24 cellular contexts compared by ENCODE assay signal in the genomic region with DNA sequence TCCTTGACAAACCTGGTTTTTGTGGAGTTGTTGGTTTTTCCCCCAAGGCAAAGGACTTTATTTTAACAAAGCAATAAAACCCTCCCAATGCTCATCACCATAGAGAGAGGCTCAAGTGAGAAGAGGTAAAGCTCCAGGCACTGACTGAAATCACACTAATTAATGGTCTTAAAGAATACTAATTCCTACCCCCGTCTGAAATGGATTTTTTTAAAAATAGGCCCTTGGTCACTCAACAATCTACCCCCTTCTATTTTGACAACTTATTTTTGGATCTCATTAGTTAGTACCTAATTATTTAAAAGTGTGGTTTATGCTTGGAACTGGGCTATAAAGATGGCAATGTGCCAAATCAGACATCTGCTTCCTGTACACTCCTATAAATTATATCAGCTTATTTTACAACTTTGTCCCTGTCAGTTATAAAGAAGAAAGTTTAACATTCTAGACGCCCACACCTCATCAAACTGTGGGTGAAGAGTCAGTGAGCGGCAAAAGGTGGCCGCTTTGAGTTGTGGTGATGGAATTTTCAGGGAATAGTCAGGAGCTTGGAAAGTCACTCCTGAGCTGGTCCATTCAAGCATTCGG. TPM values are rescaled to one million over a fixed set of nuclear protein-coding genes. Genes with fewer than 3 reads are reported as not detected.
A peak's percentile ranks its signal among the peaks of the same experiment; 100 is the strongest.
DNase-seq lines count a peak whose midpoint lies in the region; ATAC-seq, FAIRE-seq and TF ChIP-seq lines count a peak whose summit lies in the region.
"Had no signal": no experiment of that assay in that cellular context is flagged by ENCODE, and none has a peak within 500 bp of the region (broad histone marks: within the 10 kb centered on the region; RNA-seq: fewer than 3 reads in every experiment).

No MANE protein-coding gene starts in this region.

- POLR2A ChIA-PET in endothelial cell of umbilical vein (lab: Charles Lee): interaction anchor here (0.6 kb wide), 1 partner anchor 283 kb away, joined by 3 read pairs; no protein-coding TSS in a partner anchor

- no peak overlapping the region for H2BK15ac ChIP-seq in neuronal stem cell (ENCODE audit: low read length)

- TF ChIP-seq POLR2A in endothelial cell of umbilical vein (IDR thresholded peaks at IDR 0.05; ENCODE audit: low read depth, low read length): no peak

- H3K27ac ChIP-seq in endothelial cell of umbilical vein (ENCODE audit: insufficient read depth, low read depth, low read length) (no peak overlapping the region), neuronal stem cell (replicated peaks; ENCODE audit: low read length) (peak overlapping the region; percentile 90)
- H3K27ac ChIP-seq: foreskin keratinocyte, pancreas, WERI-Rb-1 had no signal

- BruUV-seq in endothelial cell of umbilical vein (replicated peaks; lab: Mats Ljungman, UMichigan): no TSS peak

- H3K79me2 ChIP-seq in endothelial cell of umbilical vein (ENCODE audit: control insufficient read depth, insufficient read depth, low read length): no peaks in the 10 kb centered on the region

- H2BK12ac ChIP-seq in neuronal stem cell (ENCODE audit: low read length): no peak overlapping the region

- H3K4me2 ChIP-seq in endothelial cell of umbilical vein (ENCODE audit: insufficient read depth, low read length) (no peak overlapping the region), neuronal stem cell (ENCODE audit: insufficient read depth, low read length, poor library complexity, severe bottlenecking) (no peak overlapping the region)

- no peak overlapping the region for H4K8ac ChIP-seq in neuronal stem cell (ENCODE audit: low read depth, low read length)

- CTCF ChIA-PET in endothelial cell of umbilical vein (lab: Charles Lee): interaction anchor here (0.7 kb wide), 1 partner anchor 247 kb away, joined by 3 read pairs; no protein-coding TSS in a partner anchor

- no peaks in the 10 kb centered on the region for H3K9me3 ChIP-seq in endothelial cell of umbilical vein (replicated peaks; ENCODE audit: control insufficient read depth, insufficient read depth, low read length)
- H3K9me3 ChIP-seq in neuronal stem cell (replicated peaks in 1 of 2; ENCODE audit: control insufficient read depth in 2 of 2, insufficient read depth in 1 of 2, low read depth in 1 of 2, low read length in 2 of 2): peaks cover 0 to 11% of the 10 kb centered on the region in 2 donors
- H3K9me3 ChIP-seq: pancreas had no signal

- H3K23ac ChIP-seq in neuronal stem cell (ENCODE audit: low read depth, low read length, poor library complexity): no peak overlapping the region

- no CpG with 5 or more reads among the region's 5 CpGs for WGBS in neuronal stem cell (ENCODE audit: extremely low coverage in 2 of 2, insufficient read length in 2 of 2, insufficient replicate concordance in 1 of 2), 2 donors

- H2BK5ac ChIP-seq in neuronal stem cell (ENCODE audit: low read length): no peak overlapping the region

- H3K4me1 ChIP-seq in endothelial cell of umbilical vein (ENCODE audit: control insufficient read depth, extremely low read depth, insufficient read depth, low read length) (peaks cover 11% of the 10 kb centered on the region), neuronal stem cell (ENCODE audit: control insufficient read depth in 2 of 2, insufficient read depth in 1 of 2, low read depth in 1 of 2, low read length in 2 of 2) (peaks cover 27 to 56% of the 10 kb centered on the region in 2 donors)

- H2AFZ ChIP-seq in endothelial cell of umbilical vein (ENCODE audit: low read depth, low read length) (no peak overlapping the region), neuronal stem cell (ENCODE audit: low read length) (no peak overlapping the region)

- FAIRE-seq in endothelial cell of umbilical vein (lab: Jason Lieb, UNC): no peak
- FAIRE-seq: pancreas had no signal

- H3K79me1 ChIP-seq in neuronal stem cell (ENCODE audit: low read depth, low read length): peaks cover 4% of the 10 kb centered on the region

- dilution Hi-C loops in endothelial cell of umbilical vein (cut with MboI; ENCODE audit: extremely low pct_ligation_motif_present, low sequenced_read_pairs): loop anchor here (25.0 kb wide), 1 partner anchor 239 kb away; no protein-coding TSS in a partner anchor

- H2AK5ac ChIP-seq in neuronal stem cell (ENCODE audit: low read depth, low read length): no peak overlapping the region

- H3K18ac ChIP-seq in neuronal stem cell (ENCODE audit: low read length): no peak overlapping the region

- H3K36me3 ChIP-seq in endothelial cell of umbilical vein (ENCODE audit: control insufficient read depth in 2 of 2, extremely low read depth in 1 of 2, insufficient read depth in 2 of 2, low read length in 2 of 2) (no peaks in the 10 kb centered on the region), neuronal stem cell (replicated peaks in 1 of 2; ENCODE audit: control insufficient read depth in 2 of 2, insufficient read depth in 2 of 2, low read length in 2 of 2) (peaks cover 0 to 70% of the 10 kb centered on the region in 2 donors)
- H3K36me3 ChIP-seq: pancreas, WERI-Rb-1 had no signal

- H3K27me3 ChIP-seq in endothelial cell of umbilical vein (ENCODE audit: control insufficient read depth in 2 of 2, insufficient read depth in 2 of 2, low read length in 2 of 2): no peaks in the 10 kb centered on the region
- H3K27me3 ChIP-seq in neuronal stem cell (ENCODE audit: control insufficient read depth in 3 of 3, insufficient read depth in 3 of 3, low read depth in 1 of 3, low read length in 3 of 3): no peaks in the 10 kb centered on the region
- H3K27me3 ChIP-seq: foreskin keratinocyte had no signal

- H3K9ac ChIP-seq in endothelial cell of umbilical vein (replicated peaks; ENCODE audit: extremely low read depth, insufficient read depth, low read length): no peak overlapping the region
- no peak overlapping the region for H3K9ac ChIP-seq in neuronal stem cell (ENCODE audit: low read depth, low read length, poor library complexity)

- no peak for TF ChIP-seq CTCF in endothelial cell of umbilical vein (IDR thresholded peaks at IDR 0.05; ENCODE audit: extremely low read depth in 1 of 2, insufficient read depth in 1 of 2, low read depth in 1 of 2, low read length in 2 of 2)

- no peak overlapping the region for H2BK120ac ChIP-seq in neuronal stem cell (ENCODE audit: low read depth, low read length)

- intact Hi-C loops in endothelial cell of umbilical vein (cut with micrococcal nuclease): no loop called here

- no peak overlapping the region for H3K4me3 ChIP-seq in endothelial cell of umbilical vein (replicated peaks in 1 of 3; ENCODE audit: insufficient read depth in 1 of 3, low read depth in 1 of 3, low read length in 3 of 3)
- H3K4me3 ChIP-seq in neuronal stem cell (ENCODE audit: low read length in 2 of 2): no peak overlapping the region
- H3K4me3 ChIP-seq: pancreas had no signal

- H3K14ac ChIP-seq in neuronal stem cell (ENCODE audit: low read length): no peak overlapping the region

- peak; percentile 21 for DNase-seq in EH (ENCODE audit: low read depth)
- peak; percentile 65 for DNase-seq in endothelial cell of umbilical vein (ENCODE audit: low read depth, low spot score)
- DNase-seq in neuronal stem cell (ENCODE audit: low spot score): no peak
- no peak for DNase-seq in NCI-H748 (lab: John Stamatoyannopoulos, UW; ENCODE audit: unreplicated experiment)
- DNase-seq in COR-L47 (lab: John Stamatoyannopoulos, UW): no peak
- DNase-seq: activated CD4-positive, alpha-beta T cell treated with anti-CD3 and anti-CD28 coated beads, Interleukin-2, amount 50 U/mL, for 48 hours; activated effector memory CD4-positive, alpha-beta T cell treated with anti-CD3 and anti-CD28 coated beads, Interleukin-2, amount 50 U/mL, for 16 hours; CD8-positive, alpha-beta T cell; DND-41; foreskin keratinocyte; H7; Karpas-422; NCI-H1417 treated with DMSO at 0.1 percent for 48 hours; NCI-H2171; NCI-H526 treated with DMSO at 0.1 percent for 48 hours; pancreas; SIG-M5; WERI-Rb-1 had no signal

- ATAC-seq in HG02870 (IDR thresholded peaks at IDR 0.05; ENCODE audit: unreplicated experiment): no peak
- no peak for ATAC-seq in GM19328 (IDR thresholded peaks at IDR 0.05; ENCODE audit: unreplicated experiment)
- ATAC-seq: CD8-positive, alpha-beta T cell; foreskin keratinocyte; pancreas; sciatic nerve; stimulated activated memory B cell treated with anti-CD40 and anti-IgM and Interleukin-4, amounts not matched to agents 10 μg/mL and 1 μg/mL and 100 μg/mL, for 72 hours had no signal

- no peaks in the 10 kb centered on the region for H4K20me1 ChIP-seq in endothelial cell of umbilical vein (replicated peaks; ENCODE audit: control insufficient read depth, extremely low read depth, insufficient read depth, low read length)

- no peak overlapping the region for H3K4ac ChIP-seq in neuronal stem cell (ENCODE audit: low read length)

- no peaks in the 10 kb centered on the region for H3K9me1 ChIP-seq in endothelial cell of umbilical vein (replicated peaks; ENCODE audit: control insufficient read depth, extremely low read depth, insufficient read depth, low read length)

- no peak overlapping the region for H4K91ac ChIP-seq in neuronal stem cell (ENCODE audit: low read depth, low read length, poor library complexity)

TF ChIP-seq in PFSK-1, 5 proteins besides CTCF, POLR2A, EP300 and RAD21 (continues in another document):
- no peak for TF ChIP-seq FOXP2 (optimal IDR thresholded peaks at IDR 0.05; ENCODE audit: borderline replicate concordance, extremely low read depth, extremely low read length, insufficient read depth)
- TF ChIP-seq TAF1 (IDR thresholded peaks at IDR 0.05; ENCODE audit: borderline replicate concordance, insufficient read depth, low read length): no peak
- TF ChIP-seq SIN3A (IDR thresholded peaks at IDR 0.05; ENCODE audit: borderline replicate concordance, insufficient read depth, low read length): peak; percentile 75; the same call in 1 of the 2 replicates

TF ChIP-seq in endothelial cell of umbilical vein, 7 proteins besides CTCF, POLR2A, EP300 and RAD21 (continues in another document):
- TF ChIP-seq GATA2 (IDR thresholded peaks at IDR 0.05; ENCODE audit: insufficient read depth, insufficient read length, low read depth, low read length) (no peak), FOS (IDR thresholded peaks at IDR 0.05; ENCODE audit: borderline replicate concordance, insufficient read depth, low read length) (no peak), MAX (IDR thresholded peaks at IDR 0.05; ENCODE audit: insufficient read depth, insufficient read length) (no peak)

RNA-seq across cellular contexts. Expression of gene GLI3, which starts 10.6 kb away (rescaled TPM):
- polyA plus RNA-seq in PFSK-1 (2012; ENCODE audit: insufficient read length, low read depth): 24.5 TPM
- 24.9 and 30.3 TPM in 2 replicates for total RNA-seq in endothelial cell of umbilical vein
- 5.1 and 6.0 TPM in 2 replicates for polyA plus RNA-seq in endothelial cell of umbilical vein
- polyA plus RNA-seq in endothelial cell of umbilical vein (2011; cell fraction: cytosol; rRNA removed): 5.3 and 5.8 TPM in 2 replicates
- 11.8 and 18.7 TPM in 2 replicates for polyA plus RNA-seq in endothelial cell of umbilical vein (2011; cell fraction: nucleus; rRNA removed)
- 6.0 and 8.6 TPM in 2 replicates for polyA plus RNA-seq in endothelial cell of umbilical vein (2012)
- polyA minus RNA-seq in endothelial cell of umbilical vein: 28.1 and 30.1 TPM in 2 replicates
- polyA minus RNA-seq in endothelial cell of umbilical vein (2011; cell fraction: cytosol; rRNA and poly(A)+ RNA removed): 1.1 TPM
- 32.5 and 40.2 TPM in 2 replicates for polyA minus RNA-seq in endothelial cell of umbilical vein (2011; cell fraction: nucleus; rRNA and poly(A)+ RNA removed)
- 54.7 TPM for polyA plus RNA-seq in neuronal stem cell (2013, experiment 1 of 2)
- polyA plus RNA-seq in neuronal stem cell (2013, experiment 2 of 2): 56.9 TPM
- total RNA-seq: OCI-LY7 had no signal

Comparison
In these comparisons a context has a peak if more than half of its experiments do, and no peak if none do; other contexts are left out.
1. DNase-seq: peak in EH (single experiment) and endothelial cell of umbilical vein (single experiment); none in neuronal stem cell (single experiment), NCI-H748 (single experiment) and COR-L47 (single experiment).